18 cellular contexts compared by ENCODE assay signal in the genomic region with DNA sequence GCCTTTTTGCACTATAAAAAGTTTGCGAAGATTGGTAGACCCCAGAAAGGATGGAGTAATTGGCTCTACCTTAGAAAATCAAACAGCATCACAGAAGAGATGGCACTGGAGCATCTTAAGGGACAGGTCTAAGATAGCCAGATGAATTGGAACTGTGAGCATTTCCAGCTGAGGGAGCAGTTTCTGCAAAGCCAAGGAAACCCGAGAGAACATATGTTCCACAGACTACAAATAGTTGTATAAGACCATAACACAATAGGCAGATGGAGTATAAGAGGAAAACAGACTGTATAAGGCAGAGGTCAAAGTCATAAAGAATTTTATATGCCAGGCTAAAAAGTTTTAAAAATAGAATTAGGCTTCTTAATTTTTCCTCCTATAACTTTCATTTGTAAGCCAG. TPM values are rescaled to one million over a fixed set of nuclear protein-coding genes. Genes with fewer than 3 reads are reported as not detected.
A peak's percentile ranks its signal among the peaks of the same experiment; 100 is the strongest.
DNase-seq lines count a peak whose midpoint lies in the region; ATAC-seq and TF ChIP-seq lines count a peak whose summit lies in the region.
"Had no signal": no experiment of that assay in that cellular context is flagged by ENCODE, and none has a peak within 500 bp of the region (broad histone marks: within the 10 kb centered on the region; RNA-seq: fewer than 3 reads in every experiment).

No MANE protein-coding gene starts in this region.

- no peak for TF ChIP-seq CTCF in HEK293 (tag by site-specific recombination; IDR thresholded peaks at IDR 0.05)
- TF ChIP-seq CTCF in gastroesophageal sphincter (IDR thresholded peaks at IDR 0.05) = no peak
- TF ChIP-seq CTCF in transverse colon (IDR thresholded peaks at IDR 0.05) = no peak

- peak; percentile 2 for DNase-seq in NCI-H69 (lab: John Stamatoyannopoulos, UW)
- no peak for DNase-seq in transverse colon
- no peak for DNase-seq in NCI-H187 (lab: John Stamatoyannopoulos, UW)
- no peak for DNase-seq in RPMI8226
- DNase-seq: CD4-positive, CD25-positive, alpha-beta regulatory T cell; DMS79 treated with DMSO at 0.1 percent for 48 hours; HCEC 1CT; Kasumi-1; NCI-H1694; NCI-H2081 treated with DMSO at 0.1 percent for 48 hours; NCI-H446 treated with DMSO at 0.1 percent for 48 hours; NCI-H774; NK-92 treated with Interleukin-12 subunit alpha and Interleukin-12 subunit beta, amount 100 ng/mL, for 24 hours; SJCRH30 had no signal

- H3K27ac ChIP-seq in HEK293 (ENCODE audit: extremely low read depth, low read depth, low read length) = no peak overlapping the region
- H3K27ac ChIP-seq in gastroesophageal sphincter = peak overlapping the region; percentile 23 to 48 (median 35)
- peak overlapping the region in 3 of 4 donors; percentile 24 to 52 (median 40) for H3K27ac ChIP-seq in transverse colon
- H3K27ac ChIP-seq: SJCRH30 had no signal

- POLR2A ChIA-PET in HEK293 (lab: Yijun Ruan, JAX) = no interaction called here

- no peak for TF ChIP-seq POLR2A in gastroesophageal sphincter (IDR thresholded peaks at IDR 0.05)
- no peak for TF ChIP-seq POLR2A in transverse colon (IDR thresholded peaks at IDR 0.05)

- H3K4me3 ChIP-seq in HEK293 (ENCODE audit: low read depth, low read length) = no peak overlapping the region
- H3K4me3 ChIP-seq in gastroesophageal sphincter = no peak overlapping the region
- H3K4me3 ChIP-seq in transverse colon = no peak overlapping the region
- H3K4me3 ChIP-seq: GM23338, SJCRH30 had no signal

- no peaks in the 10 kb centered on the region for H3K9me3 ChIP-seq in HEK293 (ENCODE audit: control insufficient read depth, insufficient read depth, low read depth, low read length)
- H3K9me3 ChIP-seq in gastroesophageal sphincter = no peaks in the 10 kb centered on the region
- no peaks in the 10 kb centered on the region for H3K9me3 ChIP-seq in transverse colon
- H3K9me3 ChIP-seq: SJCRH30 had no signal

- CTCF ChIA-PET in HEK293 (lab: Yijun Ruan, JAX) = no interaction called here

- in situ Hi-C loops in transverse colon (cut with MboI; ENCODE audit: low pct_ligation_motif_present in 1 of 4, low pct_unique_long_range_greater_than_20kb in 1 of 4, low sequenced_read_pairs in 3 of 4) = no loop called here

- no peak for ATAC-seq in gastroesophageal sphincter
- ATAC-seq in HG03342 (IDR thresholded peaks at IDR 0.05; ENCODE audit: unreplicated experiment) = no peak
- ATAC-seq: GM23338 had no signal

- no peak for TF ChIP-seq EP300 in gastroesophageal sphincter (IDR thresholded peaks at IDR 0.05)
- no peak for TF ChIP-seq EP300 in transverse colon (IDR thresholded peaks at IDR 0.05; ENCODE audit: low read depth)

- 85 to 88% methylated on average over 2 of the region's 2 CpGs for WGBS in gastroesophageal sphincter (ENCODE audit: low coverage in 1 of 2), 2 donors
- WGBS in transverse colon (ENCODE audit: low coverage in 1 of 2), 2 donors = 73 to 83% methylated on average over 2 of the region's 2 CpGs

- H3K4me1 ChIP-seq in HEK293 (ENCODE audit: control insufficient read depth, insufficient read depth, low read length) (peaks cover 5% of the 10 kb centered on the region; the same call in 1 of the 2 replicates), gastroesophageal sphincter (peaks cover 6 to 63% (median 17%) of the 10 kb centered on the region in 3 donors), transverse colon (peaks cover 0 to 54% (median 27%) of the 10 kb centered on the region in 4 donors)

- intact Hi-C loops in transverse colon (cut with DNase I; ENCODE audit: low total_unique reads) = no loop called here

- H3K36me3 ChIP-seq in HEK293 (ENCODE audit: control insufficient read depth in 2 of 2, insufficient read depth in 1 of 2, low read length in 2 of 2) (peaks cover 0 to 18% of the 10 kb centered on the region in 2 experiments; a peak in 2 of 3 replicates), gastroesophageal sphincter (peaks cover 0 to 19% of the 10 kb centered on the region in 2 donors), transverse colon (peaks cover 0 to 12% (median 4%) of the 10 kb centered on the region in 4 donors)

- H3K27me3 ChIP-seq in gastroesophageal sphincter (no peaks in the 10 kb centered on the region), transverse colon (no peaks in the 10 kb centered on the region)
- H3K27me3 ChIP-seq: SJCRH30 had no signal

TF ChIP-seq in HEK293, 187 proteins besides CTCF, POLR2A, EP300 and RAD21:
- TF ChIP-seq, protein P1, sequence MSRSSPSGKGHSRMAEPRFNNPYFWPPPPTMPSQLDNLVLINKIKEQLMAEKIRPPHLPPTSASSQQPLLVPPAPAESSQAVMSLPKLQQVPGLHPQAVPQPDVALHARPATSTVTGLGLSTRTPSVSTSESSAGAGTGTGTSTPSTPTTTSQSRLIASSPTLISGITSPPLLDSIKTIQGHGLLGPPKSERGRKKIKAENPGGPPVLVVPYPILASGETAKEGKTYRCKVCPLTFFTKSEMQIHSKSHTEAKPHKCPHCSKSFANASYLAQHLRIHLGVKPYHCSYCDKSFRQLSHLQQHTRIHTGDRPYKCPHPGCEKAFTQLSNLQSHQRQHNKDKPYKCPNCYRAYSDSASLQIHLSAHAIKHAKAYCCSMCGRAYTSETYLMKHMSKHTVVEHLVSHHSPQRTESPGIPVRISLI (tag by site-specific recombination; IDR thresholded peaks at IDR 0.05) = no peak
- TF ChIP-seq ZNF501 (tag by site-specific recombination; IDR thresholded peaks at IDR 0.05) (no peak), ZNF157 (tag by site-specific recombination; IDR thresholded peaks at IDR 0.05) (no peak), ZSCAN18 (tag by site-specific recombination; IDR thresholded peaks at IDR 0.05) (no peak), ZNF175 (tag by site-specific recombination; IDR thresholded peaks at IDR 0.05) (no peak)
- TF ChIP-seq, protein P2, sequence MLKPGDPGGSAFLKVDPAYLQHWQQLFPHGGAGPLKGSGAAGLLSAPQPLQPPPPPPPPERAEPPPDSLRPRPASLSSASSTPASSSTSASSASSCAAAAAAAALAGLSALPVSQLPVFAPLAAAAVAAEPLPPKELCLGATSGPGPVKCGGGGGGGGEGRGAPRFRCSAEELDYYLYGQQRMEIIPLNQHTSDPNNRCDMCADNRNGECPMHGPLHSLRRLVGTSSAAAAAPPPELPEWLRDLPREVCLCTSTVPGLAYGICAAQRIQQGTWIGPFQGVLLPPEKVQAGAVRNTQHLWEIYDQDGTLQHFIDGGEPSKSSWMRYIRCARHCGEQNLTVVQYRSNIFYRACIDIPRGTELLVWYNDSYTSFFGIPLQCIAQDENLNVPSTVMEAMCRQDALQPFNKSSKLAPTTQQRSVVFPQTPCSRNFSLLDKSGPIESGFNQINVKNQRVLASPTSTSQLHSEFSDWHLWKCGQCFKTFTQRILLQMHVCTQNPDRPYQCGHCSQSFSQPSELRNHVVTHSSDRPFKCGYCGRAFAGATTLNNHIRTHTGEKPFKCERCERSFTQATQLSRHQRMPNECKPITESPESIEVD (tag by site-specific recombination; IDR thresholded peaks at IDR 0.05) = 0 out of 2 replicates have a peak, but pooled peaks have one; percentile 24

RNA-seq across cellular contexts. Expression of gene TSC22D2, which starts 46.0 kb away (rescaled TPM):
- total RNA-seq in gastroesophageal sphincter = 10 to 100 TPM; 15.4 to 30.0 (median 26.0) TPM
- total RNA-seq in transverse colon = 10 to 100 TPM; 19.8 to 59.7 (median 29.5) TPM
